9 cellular contexts compared by ENCODE assay signal in the genomic region with DNA sequence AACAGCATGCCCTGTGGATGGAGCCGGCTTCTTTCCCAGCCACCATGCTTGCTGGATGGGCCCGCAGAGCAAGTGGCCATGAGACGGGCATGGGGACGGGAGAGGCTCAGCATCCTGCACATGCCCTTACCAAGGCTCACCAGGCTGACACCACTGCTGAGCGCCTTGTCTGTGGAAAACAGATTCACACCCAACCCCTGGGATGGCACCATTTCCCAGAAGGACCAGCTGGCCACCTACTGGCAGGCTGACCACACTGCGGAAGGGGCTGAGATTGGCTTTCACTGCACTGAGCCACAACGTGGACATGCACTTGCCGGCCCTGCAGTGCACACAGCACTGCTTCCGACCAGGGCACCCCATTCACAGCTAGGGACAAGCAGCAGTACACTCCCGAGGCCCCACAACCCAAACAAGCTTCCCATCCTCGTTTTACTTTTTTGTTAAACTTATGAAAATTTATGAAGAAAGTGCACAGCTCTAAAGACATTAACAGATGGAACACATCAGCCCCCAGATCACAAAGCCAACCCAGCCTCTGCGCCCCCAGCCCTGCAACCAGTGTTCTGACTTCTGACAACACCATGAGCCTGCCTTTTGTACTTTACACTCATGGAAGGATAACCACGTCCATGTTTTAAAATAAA.
DNase-seq lines count a peak whose midpoint lies in the region; TF ChIP-seq lines count a peak whose summit lies in the region.
"Had no signal": no experiment of that assay in that cellular context is flagged by ENCODE, and none has a peak within 500 bp of the region (broad histone marks: within the 10 kb centered on the region; RNA-seq: fewer than 3 reads in every experiment).

No MANE protein-coding gene starts in this region.

- no peaks in the 10 kb centered on the region for H3K36me3 ChIP-seq in KMS-11 (ENCODE audit: insufficient read depth)
- H3K36me3 ChIP-seq: BLaER1 had no signal

- H3K79me2 ChIP-seq in KMS-11 (ENCODE audit: insufficient read depth, low read depth): no peaks in the 10 kb centered on the region

- H4K20me1 ChIP-seq in KMS-11 (ENCODE audit: insufficient read depth): no peaks in the 10 kb centered on the region
- H4K20me1 ChIP-seq: BLaER1 had no signal

- H3K27ac ChIP-seq in KMS-11: no peak overlapping the region
- H3K27ac ChIP-seq: BLaER1 had no signal

- TF ChIP-seq CTCF in KMS-11 (conservative IDR thresholded peaks at IDR 0.05; ENCODE audit: low read depth, low read length): peak; percentile 77

- H3K4me2 ChIP-seq in KMS-11: no peak overlapping the region
- H3K4me2 ChIP-seq: BLaER1 had no signal

- no peak overlapping the region for H2AFZ ChIP-seq in KMS-11 (ENCODE audit: low read depth)

- H3K27me3 ChIP-seq in KMS-11 (ENCODE audit: insufficient read depth, low read depth): no peaks in the 10 kb centered on the region; the same call in 1 of the 2 replicates
- H3K27me3 ChIP-seq: BLaER1 had no signal

- no peak overlapping the region for H3K9ac ChIP-seq in KMS-11
- H3K9ac ChIP-seq: BLaER1 had no signal

- DNase-seq in NCI-H1694 treated with DMSO at 0.1 percent for 48 hours (lab: John Stamatoyannopoulos, UW) (peak; percentile 8), NCI-H1694 (lab: John Stamatoyannopoulos, UW) (no peak), T1000 (lab: John Stamatoyannopoulos, UW) (peak; percentile 23), fibroblast of peridontal ligament (ENCODE audit: extremely low read depth) (peak; percentile 56), pons (ENCODE audit: low spot score) (peak; percentile 10), middle frontal gyrus (ENCODE audit: extremely low spot score, low spot score) (no peak), DMS79 treated with DMSO at 0.1 percent for 48 hours (lab: John Stamatoyannopoulos, UW) (no peak)

- no peak overlapping the region for H3K4me3 ChIP-seq in KMS-11 (IDR thresholded peaks at IDR 0.05; ENCODE audit: insufficient read depth, low read depth, low read length)
- H3K4me3 ChIP-seq: BLaER1 had no signal

- no peaks in the 10 kb centered on the region for H3K4me1 ChIP-seq in KMS-11 (ENCODE audit: low read depth, poor library complexity, severe bottlenecking)

Comparison
In these comparisons a context has a peak if more than half of its experiments do, and no peak if none do; other contexts are left out.
1. DNase-seq: peak in NCI-H1694 treated with DMSO at 0.1 percent for 48 hours (single experiment), T1000 (single experiment), fibroblast of peridontal ligament (single experiment) and pons (single experiment); none in NCI-H1694 (single experiment), middle frontal gyrus (single experiment) and DMS79 treated with DMSO at 0.1 percent for 48 hours (single experiment).